Comparison of ENCODE assay signal across 8 cellular contexts in the genomic region with DNA sequence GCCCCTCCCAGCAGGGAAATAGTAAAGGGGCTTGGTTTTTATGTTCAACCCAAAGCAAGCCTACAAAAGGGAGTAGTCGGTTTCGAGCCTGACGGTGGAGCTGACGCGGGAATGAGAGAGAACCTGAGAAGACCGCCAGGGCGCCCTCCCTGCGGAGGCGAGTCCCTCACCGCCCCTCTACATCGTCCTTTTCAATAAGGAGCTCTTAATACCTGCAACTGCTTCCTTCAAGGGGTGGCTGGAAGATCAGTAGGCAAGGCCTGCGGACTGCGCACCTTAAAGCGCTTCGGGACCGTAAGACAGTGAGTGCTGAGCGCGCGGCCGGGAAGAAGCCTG. TPM values are rescaled to one million over a fixed set of nuclear protein-coding genes. Genes with fewer than 3 reads are reported as not detected.
DNase-seq lines count a peak whose midpoint lies in the region; ATAC-seq and TF ChIP-seq lines count a peak whose summit lies in the region.

No MANE protein-coding gene starts in this region.

- H2AFZ ChIP-seq in IMR-90 (replicated peaks; ENCODE audit: low read length, poor library complexity), result peak overlapping the region; percentile 99

- no peak overlapping the region for H2BK20ac ChIP-seq in IMR-90 (ENCODE audit: low read depth, low read length)

- CTCF ChIA-PET in IMR-90 (lab: Yijun Ruan, JAX), result interaction anchor here (1.0 kb wide), 1 partner anchor 10 kb away, joined by 4 read pairs; no protein-coding TSS in a partner anchor
- CTCF ChIA-PET in activated CD4-positive, alpha-beta memory T cell treated with anti-CD3 and anti-CD28 coated beads for 36 hours (lab: Charles Lee), result interaction anchor here (0.8 to 5.7 kb wide), 10 partner anchors 8 to 371 kb away, joined by 3 to 55 read pairs (median 3); no protein-coding TSS in a partner anchor

- H3K9me3 Mint-ChIP-seq in activated CD4-positive, alpha-beta memory T cell treated with anti-CD3 and anti-CD28 coated beads for 36 hours, result no peaks in the 10 kb centered on the region
- H3K9me3 Mint-ChIP-seq in osteocyte (ENCODE audit: unreplicated experiment), result no peaks in the 10 kb centered on the region

- ATAC-seq in GM19043 (IDR thresholded peaks at IDR 0.05; ENCODE audit: low read depth, unreplicated experiment), result peak; percentile 9
- peak; percentile 30 for ATAC-seq in IMR-90 (ENCODE audit: low read depth)
- ATAC-seq in GM21737 (IDR thresholded peaks at IDR 0.05; ENCODE audit: unreplicated experiment), result no peak

- peak overlapping the region; percentile 56; the same call in 1 of the 2 replicates for H2BK120ac ChIP-seq in IMR-90 (ENCODE audit: low read depth, low read length)

- no peak for TF ChIP-seq RAD21 in IMR-90 (IDR thresholded peaks at IDR 0.05; ENCODE audit: low read length)

- peak overlapping the region; percentile 60 for H3K9ac ChIP-seq in IMR-90 (ENCODE audit: low read depth, low read length)

- H4K5ac ChIP-seq in IMR-90 (ENCODE audit: low read depth, low read length), result peak overlapping the region; percentile 42

- peak overlapping the region; percentile 97 for H3K4me3 Mint-ChIP-seq in activated CD4-positive, alpha-beta memory T cell treated with anti-CD3 and anti-CD28 coated beads for 36 hours
- H3K4me3 Mint-ChIP-seq in osteocyte (ENCODE audit: unreplicated experiment), result peak overlapping the region; percentile 98

- peaks cover 23 to 45% of the 10 kb centered on the region in 2 experiments for H3K79me1 ChIP-seq in IMR-90 (ENCODE audit: low read depth in 1 of 2, low read length in 2 of 2)

- peaks cover 8% of the 10 kb centered on the region; the same call in 1 of the 2 replicates for H3K4me1 ChIP-seq in IMR-90 (ENCODE audit: control insufficient read depth, insufficient read depth, low read length)

- H2AK9ac ChIP-seq in IMR-90 (replicated peaks; ENCODE audit: low read depth, low read length, poor library complexity), result peak overlapping the region; percentile 48

- H3K9me3 ChIP-seq in IMR-90 (ENCODE audit: control insufficient read depth, insufficient read depth, low read length), result no peaks in the 10 kb centered on the region

- in situ Hi-C loops in IMR-90 (cut with MboI; ENCODE audit: low sequenced_read_pairs), result no loop called here

- peak overlapping the region; percentile 89 for H3K4ac ChIP-seq in IMR-90 (ENCODE audit: low read depth, low read length)

- peak; percentile 59 for DNase-seq in IMR-90
- no peak for DNase-seq in activated CD4-positive, alpha-beta memory T cell treated with anti-CD3 and anti-CD28 coated beads for 36 hours
- DNase-seq in fibroblast of the aortic adventitia (ENCODE audit: low read depth), result peak; percentile 58
- DNase-seq in osteocyte (ENCODE audit: extremely low spot score, unreplicated experiment), result no peak
- DNase-seq in NCI-H446 (lab: John Stamatoyannopoulos, UW), result no peak

- no peaks in the 10 kb centered on the region for H3K27me3 Mint-ChIP-seq in activated CD4-positive, alpha-beta memory T cell treated with anti-CD3 and anti-CD28 coated beads for 36 hours
- H3K27me3 Mint-ChIP-seq in osteocyte (ENCODE audit: unreplicated experiment), result no peaks in the 10 kb centered on the region

- H3K4me3 ChIP-seq in IMR-90 (ENCODE audit: insufficient read depth, low read depth, low read length) (peak overlapping the region; percentile 64), fibroblast of the aortic adventitia (ENCODE audit: low read depth, low read length) (peak overlapping the region; percentile 92)

- peak overlapping the region; percentile 43 for H2BK5ac ChIP-seq in IMR-90 (ENCODE audit: low read depth, low read length, poor library complexity, severe bottlenecking)

- peaks cover 9% of the 10 kb centered on the region for H3K9me1 ChIP-seq in IMR-90 (ENCODE audit: insufficient read depth, low read length)

- H3K27ac Mint-ChIP-seq in activated CD4-positive, alpha-beta memory T cell treated with anti-CD3 and anti-CD28 coated beads for 36 hours, result peak overlapping the region; percentile 85
- H3K27ac Mint-ChIP-seq in osteocyte (ENCODE audit: unreplicated experiment), result peak overlapping the region; percentile 99

- H3K4me2 ChIP-seq in IMR-90 (ENCODE audit: low read depth, low read length), result peak overlapping the region; percentile 78

- H4K20me1 ChIP-seq in IMR-90 (ENCODE audit: insufficient read depth, low read length), result no peaks in the 10 kb centered on the region

- H4K8ac ChIP-seq in IMR-90 (ENCODE audit: low read depth in 2 of 2, low read length in 2 of 2), result peak overlapping the region; percentile 18 to 90; a peak in 2 of 4 replicates

- H3K36me3 ChIP-seq in IMR-90 (ENCODE audit: control insufficient read depth, insufficient read depth, low read length), result no peaks in the 10 kb centered on the region

- H3K18ac ChIP-seq in IMR-90 (ENCODE audit: low read depth, low read length), result 0 out of 2 replicates have a peak overlapping the region, but pooled peaks have one; percentile 13

- H2AK5ac ChIP-seq in IMR-90 (ENCODE audit: low read depth, low read length), result no peak overlapping the region; the same call in 1 of the 2 replicates

- BruUV-seq in IMR-90 (replicated peaks; lab: Mats Ljungman, UMichigan), result no TSS peak

- H3K27me3 ChIP-seq in IMR-90 (ENCODE audit: control insufficient read depth, insufficient read depth, low read length), result no peaks in the 10 kb centered on the region

- no peaks in the 10 kb centered on the region for H3K36me3 Mint-ChIP-seq in activated CD4-positive, alpha-beta memory T cell treated with anti-CD3 and anti-CD28 coated beads for 36 hours
- H3K36me3 Mint-ChIP-seq in osteocyte (ENCODE audit: unreplicated experiment), result no peaks in the 10 kb centered on the region

- H3K14ac ChIP-seq in IMR-90 (replicated peaks; ENCODE audit: low read depth, low read length), result peak overlapping the region; percentile 84

- H2BK15ac ChIP-seq in IMR-90 (ENCODE audit: low read depth, low read length), result no peak overlapping the region

- peaks cover 34% of the 10 kb centered on the region for H3K4me1 Mint-ChIP-seq in activated CD4-positive, alpha-beta memory T cell treated with anti-CD3 and anti-CD28 coated beads for 36 hours (ENCODE audit: low read depth)
- H3K4me1 Mint-ChIP-seq in osteocyte (ENCODE audit: unreplicated experiment), result peaks cover 21% of the 10 kb centered on the region

- TF ChIP-seq CTCF in C4-2B (conservative IDR thresholded peaks at IDR 0.05) (no peak), IMR-90 (conservative IDR thresholded peaks at IDR 0.05; ENCODE audit: low read depth, low read length) (no peak), fibroblast of the aortic adventitia (IDR thresholded peaks at IDR 0.05; ENCODE audit: insufficient read depth, low read length) (no peak), osteocyte (IDR thresholded peaks at IDR 0.05) (peak; percentile 28)

- no peak for TF ChIP-seq POLR2A in IMR-90 (IDR thresholded peaks at IDR 0.05; ENCODE audit: low read depth, low read length)

- peak overlapping the region; percentile 76 for H3K56ac ChIP-seq in IMR-90 (ENCODE audit: extremely low read depth, insufficient read depth, low read length)

- H3K27ac ChIP-seq in C4-2B (peak overlapping the region; percentile 81), IMR-90 (ENCODE audit: insufficient read depth, low read length) (peak overlapping the region; percentile 66)

- H4K91ac ChIP-seq in IMR-90 (ENCODE audit: insufficient read depth, low read depth, low read length), result peak overlapping the region; percentile 75

- peak overlapping the region; percentile 95 for H3K23ac ChIP-seq in IMR-90 (ENCODE audit: low read depth, low read length)

- POLR2A ChIA-PET in IMR-90 (lab: Charles Lee; ENCODE audit: unreplicated experiment), result no interaction called here
- POLR2A ChIA-PET in activated CD4-positive, alpha-beta memory T cell treated with anti-CD3 and anti-CD28 coated beads for 36 hours (lab: Charles Lee), result interaction anchor here (0.9 to 1.3 kb wide), 4 partner anchors 10 to 42 kb away, joined by 4 to 5 read pairs (median 4); no protein-coding TSS in a partner anchor

- 0% methylated on average over 9 of the region's 20 CpGs; no CpG with 5 or more reads in 1 of the 2 experiments for WGBS in IMR-90 (ENCODE audit: extremely low coverage in 2 of 2, insufficient read length in 1 of 2), 2 experiments

- intact Hi-C loops in IMR-90 (cut with micrococcal nuclease), result loop anchor here (1.0 kb wide), 1 partner anchor 29 kb away; no protein-coding TSS in a partner anchor
- intact Hi-C loops in activated CD4-positive, alpha-beta memory T cell treated with anti-CD3 and anti-CD28 coated beads for 36 hours (cut with micrococcal nuclease), result no loop called here

- dilution Hi-C loops in IMR-90 (cut with HindIII; ENCODE audit: low sequenced_read_pairs, unreplicated experiment), result no loop called here

RNA-seq across cellular contexts. Expression of gene ZNF76, which starts 0.7 kb away (rescaled TPM):
- total RNA-seq in IMR-90 (2012; rRNA removed) (15.3 and 19.9 TPM in 2 replicates), fibroblast of the aortic adventitia (ENCODE audit: low replicate concordance) (5.9 and 18.4 TPM in 2 replicates), osteocyte (29.3 and 32.9 TPM in 2 replicates)
- 21.1 and 22.5 TPM in 2 replicates for polyA plus RNA-seq in IMR-90 (2012; rRNA removed)
- 13.4 and 13.9 TPM in 2 replicates for polyA plus RNA-seq in IMR-90 (2012; cell fraction: cytosol; rRNA removed)
- polyA plus RNA-seq in IMR-90 (2012; cell fraction: nucleus; rRNA removed; ENCODE audit: low replicate concordance), result 87.4 and 150 TPM in 2 replicates
- 10 to 100 TPM; 35.2 to 38.5 TPM for total RNA-seq in activated CD4-positive, alpha-beta memory T cell treated with anti-CD3 and anti-CD28 coated beads for 36 hours

RNA-seq across cellular contexts. Expression of gene DEF6, which starts 38.8 kb away (rescaled TPM):
- total RNA-seq in IMR-90 (2012; rRNA removed) (1.9 and 2.5 TPM in 2 replicates), fibroblast of the aortic adventitia (ENCODE audit: low replicate concordance) (0.18 and 1.1 TPM in 2 replicates), osteocyte (0.52 and 0.59 TPM in 2 replicates)
- 4.1 and 4.2 TPM in 2 replicates for polyA plus RNA-seq in IMR-90 (2012; rRNA removed)
- 1.6 and 3.0 TPM in 2 replicates for polyA plus RNA-seq in IMR-90 (2012; cell fraction: cytosol; rRNA removed)
- polyA plus RNA-seq in IMR-90 (2012; cell fraction: nucleus; rRNA removed; ENCODE audit: low replicate concordance), result 13.7 and 15.7 TPM in 2 replicates
- 100 to 1,000 TPM; 103 TPM for total RNA-seq in activated CD4-positive, alpha-beta memory T cell treated with anti-CD3 and anti-CD28 coated beads for 36 hours

RNA-seq across cellular contexts. Expression of gene SCUBE3, which starts 45.1 kb away (rescaled TPM):
- total RNA-seq in IMR-90 (2012; rRNA removed) (19.9 and 21.1 TPM in 2 replicates), fibroblast of the aortic adventitia (ENCODE audit: low replicate concordance) (1.8 and 10.0 TPM in 2 replicates), osteocyte (14.8 and 16.3 TPM in 2 replicates)
- polyA plus RNA-seq in IMR-90 (2012; rRNA removed), result 41.5 and 45.5 TPM in 2 replicates
- polyA plus RNA-seq in IMR-90 (2012; cell fraction: cytosol; rRNA removed), result 24.2 and 25.6 TPM in 2 replicates
- polyA plus RNA-seq in IMR-90 (2012; cell fraction: nucleus; rRNA removed; ENCODE audit: low replicate concordance), result 53.9 and 65.7 TPM in 2 replicates
- under 1 TPM in 1 of 2 experiments, not detected in 1; 0.02 TPM for total RNA-seq in activated CD4-positive, alpha-beta memory T cell treated with anti-CD3 and anti-CD28 coated beads for 36 hours

Comparison
In these comparisons a context has a peak if more than half of its experiments do, and no peak if none do; other contexts are left out.
1. DNase-seq: peak in IMR-90 (single experiment) and fibroblast of the aortic adventitia (single experiment); none in activated CD4-positive, alpha-beta memory T cell treated with anti-CD3 and anti-CD28 coated beads for 36 hours (single experiment), osteocyte (single experiment) and NCI-H446 (0 of 2).
2. RNA of gene DEF6, which starts 38.8 kb away (total RNA-seq): 103 TPM in activated CD4-positive, alpha-beta memory T cell treated with anti-CD3 and anti-CD28 coated beads for 36 hours; 1.9 to 2.5 TPM in IMR-90, 0.52 to 0.59 TPM in osteocyte and 0.18 to 1.1 TPM in fibroblast of the aortic adventitia; every median in the first group is over 10 times any median in the second.